ENCODE assay signal across 33 cellular contexts in the genomic region with DNA sequence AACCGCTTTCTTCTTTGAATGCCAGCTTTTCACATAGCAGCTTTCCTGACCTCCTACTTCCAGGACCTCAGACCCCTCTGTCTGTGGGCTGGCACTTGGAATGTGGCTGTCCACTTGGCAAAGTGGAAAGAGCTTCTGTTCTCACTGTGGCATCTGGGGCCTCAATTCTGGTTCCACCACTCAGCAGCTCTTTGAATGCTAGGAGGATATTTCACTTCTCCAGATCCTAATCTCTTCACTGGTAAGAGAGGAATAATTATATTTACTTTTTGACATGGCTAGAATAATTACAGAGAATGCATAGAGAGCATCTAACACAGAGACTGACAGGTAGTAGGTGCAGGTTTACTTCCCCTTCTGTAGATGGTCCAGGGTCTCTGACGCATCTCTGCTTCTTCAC.
"Had no signal": no experiment of that assay in that cellular context is flagged by ENCODE, and none has a peak within 500 bp of the region (broad histone marks: within the 10 kb centered on the region; RNA-seq: fewer than 3 reads in every experiment).

No MANE protein-coding gene starts in this region.

- DNase-seq: activated B cell treated with CpG ODN at 0.5 μM for 24 hours; activated CD4-positive, alpha-beta T cell treated with anti-CD3 and anti-CD28 coated beads for 48 hours; activated CD4-positive, alpha-beta T cell treated with anti-CD3 and anti-CD28 coated beads, Interleukin-2, amount 50 U/mL, for 1 hour; activated CD4-positive, alpha-beta T cell treated with anti-CD3 and anti-CD28 coated beads, Interleukin-2, amount 50 U/mL, for 48 hours; activated CD8-positive, alpha-beta memory T cell treated with anti-CD3 and anti-CD28 coated beads, Interleukin-2, amount 10 ng/mL, durations not matched to agents 7 days and 5 days; activated CD8-positive, alpha-beta memory T cell treated with anti-CD3 and anti-CD28 coated beads, Interleukin-2, amount 50 U/mL, for 4 hours; activated CD8-positive, alpha-beta T cell treated with anti-CD3 and anti-CD28 coated beads for 36 hours; activated effector memory CD4-positive, alpha-beta T cell treated with anti-CD3 and anti-CD28 coated beads, Interleukin-2, amount 50 U/mL, for 16 hours; activated naive CD4-positive, alpha-beta T cell treated with anti-CD3 and anti-CD28 coated beads for 36 hours; activated naive CD8-positive, alpha-beta T cell treated with anti-CD3 and anti-CD28 coated beads for 36 hours; activated naive CD8-positive, alpha-beta T cell treated with anti-CD3 and anti-CD28 coated beads, Interleukin-2, amount 50 U/mL, for 24 hours; activated T-cell treated with anti-CD3 and anti-CD28 coated beads, Interleukin-2, amount 50 U/mL, for 1 hour; activated T-cell treated with anti-CD3 and anti-CD28 coated beads, Interleukin-2, amount 50 U/mL, for 48 hours; adrenal gland; amygdala; aorta; dorsolateral prefrontal cortex; effector memory CD4-positive, alpha-beta T cell; endodermal cell; foreskin fibroblast; head of caudate nucleus; T-helper 9 cell; WERI-Rb-1 had no signal

- H3K36me3 ChIP-seq: adrenal gland, WERI-Rb-1 had no signal

- H3K27me3 ChIP-seq: adrenal gland, dorsolateral prefrontal cortex had no signal

- H3K4me3 Mint-ChIP-seq: activated B cell treated with CpG ODN at 0.5 μM for 24 hours; activated CD8-positive, alpha-beta memory T cell treated with anti-CD3 and anti-CD28 coated beads, Interleukin-2, amount 10 ng/mL, durations not matched to agents 7 days and 5 days; activated CD8-positive, alpha-beta T cell treated with anti-CD3 and anti-CD28 coated beads for 36 hours; activated naive CD4-positive, alpha-beta T cell treated with anti-CD3 and anti-CD28 coated beads for 36 hours; activated naive CD4-positive, alpha-beta T cell treated with anti-CD3 and anti-CD28 coated beads, Interleukin-2, amount 50 U/mL, for 24 hours; activated naive CD8-positive, alpha-beta T cell treated with anti-CD3 and anti-CD28 coated beads for 36 hours; activated naive CD8-positive, alpha-beta T cell treated with anti-CD3 and anti-CD28 coated beads, Interleukin-2, amount 50 U/mL, for 24 hours; activated T-helper 1 cell treated with anti-CD3 and anti-CD28 coated beads, Interleukin-12 subunit alpha, Interleukin-12 subunit beta, Interleukin-2, Interleukin-4 antibody, amounts not matched to agents 30 ng/mL and 10 ng/mL and 1 ng/mL, durations not matched to agents 14 hours and 24 hours and 36 hours; brain; central memory CD8-positive, alpha-beta T cell; dendritic cell treated with granulocyte-macrophage colony-stimulating factor and Interleukin-4, amounts not matched to agents 40 ng/mL and 50 ng/mL, for 4 days; endodermal cell; T-helper 1 cell treated with Interleukin-12 subunit alpha and Interleukin-12 subunit beta and Interleukin-4 antibody, amounts not matched to agents 30 μg/mL and 1 μg/mL, for 36 hours had no signal

- ATAC-seq: activated CD4-positive, CD25-positive, alpha-beta regulatory T cell treated with anti-CD3 and anti-CD28 coated beads, Interleukin-2, amount 50 U/mL, for 24 hours; activated CD8-positive, alpha-beta memory T cell treated with anti-CD3 and anti-CD28 coated beads, Interleukin-2, amount 10 ng/mL, durations not matched to agents 7 days and 5 days; activated CD8-positive, alpha-beta T cell treated with anti-CD3 and anti-CD28 coated beads for 36 hours; activated naive CD8-positive, alpha-beta T cell treated with anti-CD3 and anti-CD28 coated beads, Interleukin-2, amount 50 U/mL, for 24 hours; esophagus mucosa had no signal

- H3K9me3 Mint-ChIP-seq: activated B cell treated with CpG ODN at 0.5 μM for 24 hours; activated CD8-positive, alpha-beta T cell treated with anti-CD3 and anti-CD28 coated beads for 36 hours; activated naive CD4-positive, alpha-beta T cell treated with anti-CD3 and anti-CD28 coated beads for 36 hours; activated naive CD4-positive, alpha-beta T cell treated with anti-CD3 and anti-CD28 coated beads, Interleukin-2, amount 50 U/mL, for 24 hours; activated naive CD8-positive, alpha-beta T cell treated with anti-CD3 and anti-CD28 coated beads for 36 hours; activated naive CD8-positive, alpha-beta T cell treated with anti-CD3 and anti-CD28 coated beads, Interleukin-2, amount 50 U/mL, for 24 hours; activated T-helper 1 cell treated with anti-CD3 and anti-CD28 coated beads, Interleukin-12 subunit alpha, Interleukin-12 subunit beta, Interleukin-2, Interleukin-4 antibody, amounts not matched to agents 30 ng/mL and 10 ng/mL and 1 ng/mL, durations not matched to agents 14 hours and 24 hours and 36 hours; activated T-helper 2 cell treated with anti-CD3 and anti-CD28 coated beads, Interferon-gamma antibody, Interleukin-2, Interleukin-4, amounts not matched to agents 10 μg/mL and 5 μg/mL and 100 μg/mL, durations not matched to agents 14 hours and 24 hours and 36 hours; brain; central memory CD8-positive, alpha-beta T cell; dendritic cell treated with granulocyte-macrophage colony-stimulating factor and Interleukin-4, amounts not matched to agents 40 ng/mL and 50 ng/mL, for 4 days; endodermal cell; T-helper 1 cell treated with Interleukin-12 subunit alpha and Interleukin-12 subunit beta and Interleukin-4 antibody, amounts not matched to agents 30 μg/mL and 1 μg/mL, for 36 hours had no signal

- H3K9me3 ChIP-seq: adrenal gland had no signal

- H3K4me1 Mint-ChIP-seq: endodermal cell had no signal

- H3K27ac Mint-ChIP-seq: activated B cell treated with CpG ODN at 0.5 μM for 24 hours; activated CD8-positive, alpha-beta memory T cell treated with anti-CD3 and anti-CD28 coated beads, Interleukin-2, amount 10 ng/mL, durations not matched to agents 7 days and 5 days; activated CD8-positive, alpha-beta T cell treated with anti-CD3 and anti-CD28 coated beads for 36 hours; activated naive CD4-positive, alpha-beta T cell treated with anti-CD3 and anti-CD28 coated beads for 36 hours; activated naive CD4-positive, alpha-beta T cell treated with anti-CD3 and anti-CD28 coated beads, Interleukin-2, amount 50 U/mL, for 24 hours; activated naive CD8-positive, alpha-beta T cell treated with anti-CD3 and anti-CD28 coated beads for 36 hours; activated naive CD8-positive, alpha-beta T cell treated with anti-CD3 and anti-CD28 coated beads, Interleukin-2, amount 50 U/mL, for 24 hours; activated T-helper 1 cell treated with anti-CD3 and anti-CD28 coated beads, Interleukin-12 subunit alpha, Interleukin-12 subunit beta, Interleukin-2, Interleukin-4 antibody, amounts not matched to agents 30 ng/mL and 10 ng/mL and 1 ng/mL, durations not matched to agents 14 hours and 24 hours and 36 hours; activated T-helper 2 cell treated with anti-CD3 and anti-CD28 coated beads, Interferon-gamma antibody, Interleukin-2, Interleukin-4, amounts not matched to agents 10 μg/mL and 5 μg/mL and 100 μg/mL, durations not matched to agents 14 hours and 24 hours and 36 hours; brain; dendritic cell treated with granulocyte-macrophage colony-stimulating factor and Interleukin-4, amounts not matched to agents 40 ng/mL and 50 ng/mL, for 4 days; endodermal cell; T-helper 1 cell treated with Interleukin-12 subunit alpha and Interleukin-12 subunit beta and Interleukin-4 antibody, amounts not matched to agents 30 μg/mL and 1 μg/mL, for 36 hours had no signal

- H3K27me3 Mint-ChIP-seq: activated B cell treated with CpG ODN at 0.5 μM for 24 hours; activated CD8-positive, alpha-beta memory T cell treated with anti-CD3 and anti-CD28 coated beads, Interleukin-2, amount 10 ng/mL, durations not matched to agents 7 days and 5 days; activated CD8-positive, alpha-beta T cell treated with anti-CD3 and anti-CD28 coated beads for 36 hours; activated naive CD4-positive, alpha-beta T cell treated with anti-CD3 and anti-CD28 coated beads, Interleukin-2, amount 50 U/mL, for 24 hours; activated naive CD8-positive, alpha-beta T cell treated with anti-CD3 and anti-CD28 coated beads for 36 hours; activated naive CD8-positive, alpha-beta T cell treated with anti-CD3 and anti-CD28 coated beads, Interleukin-2, amount 50 U/mL, for 24 hours; brain; central memory CD8-positive, alpha-beta T cell; dendritic cell treated with granulocyte-macrophage colony-stimulating factor and Interleukin-4, amounts not matched to agents 40 ng/mL and 50 ng/mL, for 4 days had no signal

- H3K27ac ChIP-seq: coronary artery, dorsolateral prefrontal cortex, WERI-Rb-1 had no signal

- H3K4me3 ChIP-seq: adrenal gland, coronary artery, dorsolateral prefrontal cortex had no signal

- H3K36me3 Mint-ChIP-seq: brain had no signal
